Comparison of ENCODE assay signal across 23 cellular contexts in the genomic region with DNA sequence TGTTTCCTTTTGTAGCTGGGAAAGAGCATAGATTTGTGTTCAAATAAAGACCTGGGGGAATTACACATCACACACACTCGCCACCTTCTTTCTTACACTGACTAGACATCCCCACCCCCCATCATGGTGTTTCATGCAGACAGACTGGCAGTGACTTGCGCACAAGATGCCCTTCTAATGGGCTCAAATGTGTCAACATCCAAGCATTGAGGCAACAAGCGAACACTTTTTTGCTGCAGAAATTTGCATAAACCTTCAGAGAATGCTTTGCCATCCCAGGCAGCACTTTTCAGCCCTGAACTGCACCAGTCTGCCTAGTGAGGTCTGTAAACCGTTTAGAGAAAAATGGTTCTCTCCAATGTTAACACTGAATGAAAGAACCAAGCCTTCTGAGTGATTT. TPM values are rescaled to one million over a fixed set of nuclear protein-coding genes. Genes with fewer than 3 reads are reported as not detected.
"Had no signal": no experiment of that assay in that cellular context is flagged by ENCODE, and none has a peak within 500 bp of the region (broad histone marks: within the 10 kb centered on the region; RNA-seq: fewer than 3 reads in every experiment).

No MANE protein-coding gene starts in this region.

- H3K4me3 Mint-ChIP-seq: activated naive CD4-positive, alpha-beta T cell treated with anti-CD3 and anti-CD28 coated beads, Interleukin-2, amount 50 U/mL, for 24 hours; activated T-cell treated with anti-CD3 and anti-CD28 coated beads, Interleukin-2, amount 50 U/mL, for 24 hours; natural killer cell; T-cell had no signal

- H3K4me3 ChIP-seq: cardiac muscle cell, right atrium auricular region, upper lobe of left lung had no signal

- FAIRE-seq: endometrium, small intestine had no signal

- H3K36me3 Mint-ChIP-seq: T-cell had no signal

- H3K36me3 ChIP-seq: cardiac muscle cell, right atrium auricular region, upper lobe of left lung had no signal

- H3K9me3 Mint-ChIP-seq: activated T-cell treated with anti-CD3 and anti-CD28 coated beads, Interleukin-2, amount 50 U/mL, for 24 hours had no signal

- ATAC-seq: esophagus mucosa, natural killer cell, T-cell had no signal

- H3K9me3 ChIP-seq: right atrium auricular region, upper lobe of left lung had no signal

- H3K27ac Mint-ChIP-seq: activated naive CD4-positive, alpha-beta T cell treated with anti-CD3 and anti-CD28 coated beads, Interleukin-2, amount 50 U/mL, for 24 hours; activated T-cell treated with anti-CD3 and anti-CD28 coated beads, Interleukin-2, amount 50 U/mL, for 24 hours; natural killer cell; T-cell had no signal

- DNase-seq: activated CD4-positive, alpha-beta T cell treated with anti-CD3 and anti-CD28 coated beads, Interleukin-2, amount 50 U/mL, for 48 hours; activated effector memory CD4-positive, alpha-beta T cell treated with anti-CD3 and anti-CD28 coated beads, Interleukin-2, amount 50 U/mL, for 16 hours; activated T-cell treated with anti-CD3 and anti-CD28 coated beads, Interleukin-2, amount 50 U/mL, for 24 hours; hypothalamus; mesenchymal stem cell; natural killer cell; nucleus accumbens; posterior cingulate gyrus; small intestine; stimulated activated CD4-positive, alpha-beta T cell treated with anti-CD3 and anti-CD28 coated beads, Interleukin-4, amount 100 ng/mL, for 4 hours; stimulated activated CD8-positive, alpha-beta memory T cell treated with anti-CD3 and anti-CD28 coated beads, Interleukin-4, amount 100 ng/mL, for 48 hours; stimulated activated naive CD4-positive, alpha-beta T cell treated with Interleukin-2 at 50 U/mL for 16 hours; T-cell; T1000; upper lobe of left lung had no signal

- H3K27ac ChIP-seq: cardiac muscle cell, right atrium auricular region, upper lobe of left lung, VCaP had no signal

RNA-seq across cellular contexts. Expression of gene HOXD8, which starts 4.5 kb away (rescaled TPM):
- total RNA-seq: cardiac muscle cell, natural killer cell, T-cell had no signal
- polyA plus RNA-seq: cardiac muscle cell had no signal

RNA-seq across cellular contexts. Expression of gene HOXD9, which starts 11.5 kb away (rescaled TPM):
- total RNA-seq: cardiac muscle cell, liver, natural killer cell had no signal
- polyA plus RNA-seq: cardiac muscle cell had no signal

RNA-seq across cellular contexts. Expression of gene HOXD4, which starts 17.3 kb away (rescaled TPM):
- total RNA-seq: cardiac muscle cell, liver, natural killer cell, T-cell had no signal
- polyA plus RNA-seq: cardiac muscle cell, liver had no signal

RNA-seq across cellular contexts. Expression of gene HOXD10, which starts 17.5 kb away (rescaled TPM):
- total RNA-seq: cardiac muscle cell, liver, mucosa of gallbladder, natural killer cell, right atrium auricular region, T-cell had no signal
- polyA plus RNA-seq: cardiac muscle cell, liver had no signal

RNA-seq across cellular contexts. Expression of gene HOXD3, which starts 23.1 kb away (rescaled TPM):
- total RNA-seq: liver, natural killer cell, right atrium auricular region had no signal
- polyA plus RNA-seq: cardiac muscle cell, liver had no signal
